In the genomic region with DNA sequence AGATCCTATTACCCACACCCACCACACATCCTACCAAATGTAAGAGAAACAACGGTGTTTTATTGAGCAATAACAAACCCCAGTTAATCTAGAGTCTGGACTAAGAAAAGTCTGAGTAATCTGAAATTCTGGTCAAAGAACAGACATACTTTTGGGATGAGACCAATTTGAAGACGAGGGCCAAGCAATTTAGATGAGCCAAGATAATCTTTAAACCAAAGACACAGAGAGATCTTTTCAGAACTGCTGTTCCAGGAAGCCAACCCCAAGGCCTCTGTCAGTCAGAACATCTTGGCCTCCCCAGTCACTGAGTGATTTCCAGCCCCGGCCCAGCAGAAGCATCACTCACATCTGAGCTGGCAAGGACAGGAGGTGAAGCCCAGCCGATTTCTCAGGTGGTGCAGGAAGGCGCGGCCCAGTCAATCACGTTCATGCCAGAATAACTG, we compare ENCODE assay signal across 1 cellular context.
TF ChIP-seq lines count a peak whose summit lies in the region.

No MANE protein-coding gene starts in this region.

TF ChIP-seq in IMR-90, 13 proteins besides CTCF, POLR2A, EP300 and RAD21 (continued from another document):
- TF ChIP-seq FOS (IDR thresholded peaks at IDR 0.05; ENCODE audit: low read depth, low read length) (no peak), CEBPB (IDR thresholded peaks at IDR 0.05; ENCODE audit: low read depth, low read length) (no peak), RFX5 (IDR thresholded peaks at IDR 0.05; ENCODE audit: low read depth, low read length) (no peak), BHLHE40 (IDR thresholded peaks at IDR 0.05; ENCODE audit: low read depth, low read length) (no peak), MAZ (IDR thresholded peaks at IDR 0.05; ENCODE audit: borderline replicate concordance, low read depth, low read length) (no peak), CHD1 (IDR thresholded peaks at IDR 0.05; ENCODE audit: low read depth, low read length) (no peak), MAFK (IDR thresholded peaks at IDR 0.05; ENCODE audit: low read depth, low read length) (no peak)
- TF ChIP-seq, protein P1, sequence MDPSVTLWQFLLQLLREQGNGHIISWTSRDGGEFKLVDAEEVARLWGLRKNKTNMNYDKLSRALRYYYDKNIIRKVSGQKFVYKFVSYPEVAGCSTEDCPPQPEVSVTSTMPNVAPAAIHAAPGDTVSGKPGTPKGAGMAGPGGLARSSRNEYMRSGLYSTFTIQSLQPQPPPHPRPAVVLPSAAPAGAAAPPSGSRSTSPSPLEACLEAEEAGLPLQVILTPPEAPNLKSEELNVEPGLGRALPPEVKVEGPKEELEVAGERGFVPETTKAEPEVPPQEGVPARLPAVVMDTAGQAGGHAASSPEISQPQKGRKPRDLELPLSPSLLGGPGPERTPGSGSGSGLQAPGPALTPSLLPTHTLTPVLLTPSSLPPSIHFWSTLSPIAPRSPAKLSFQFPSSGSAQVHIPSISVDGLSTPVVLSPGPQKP (IDR thresholded peaks at IDR 0.05; ENCODE audit: borderline replicate concordance, low read depth, low read length) = no peak
